Comparison of ENCODE assay signal across 1 cellular context in the genomic region with DNA sequence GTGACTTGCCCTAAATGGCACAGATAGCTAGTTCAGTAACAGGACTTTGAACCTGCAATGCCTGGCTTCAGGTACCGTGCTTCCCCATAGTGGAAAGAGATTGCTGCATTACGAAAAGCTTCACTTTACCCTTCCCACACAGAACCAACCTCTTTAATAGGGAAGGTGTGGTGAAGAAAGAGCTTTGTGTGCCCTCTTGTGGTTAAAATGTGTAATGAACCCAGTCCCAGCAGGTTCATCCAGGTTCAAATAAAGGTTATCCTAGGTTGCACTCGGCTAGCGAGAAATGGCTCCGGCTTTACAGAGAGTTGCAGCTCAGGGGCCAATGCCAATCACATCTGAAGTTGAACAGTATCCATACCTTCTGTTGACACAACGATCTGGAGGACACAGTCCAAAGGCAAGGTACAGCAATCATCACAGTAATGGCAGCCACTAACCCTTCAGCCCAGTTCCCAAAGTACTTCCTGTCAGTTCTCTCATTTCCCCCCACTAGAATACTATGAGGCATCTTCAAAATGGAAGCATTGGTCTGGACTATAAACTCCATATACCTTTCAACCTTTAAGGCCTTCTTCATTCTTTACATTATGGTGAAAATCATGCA.
TF ChIP-seq lines count a peak whose summit lies in the region.

No MANE protein-coding gene starts in this region.

TF ChIP-seq in GM12878, 131 proteins besides CTCF, POLR2A, EP300 and RAD21:
- peak; percentile 19; the same call in 1 of the 2 replicates for TF ChIP-seq SMC3 (IDR thresholded peaks at IDR 0.05; ENCODE audit: borderline replicate concordance, low read length)
- TF ChIP-seq DPF2 (IDR thresholded peaks at IDR 0.05) = no peak
- no peak for TF ChIP-seq FOS (IDR thresholded peaks at IDR 0.05; ENCODE audit: borderline replicate concordance, extremely low read depth, insufficient read length)
